Comparison of ENCODE assay signal across 21 cellular contexts in genomic region chr1:165356876-165357275, GRCh38. TPM values are rescaled to one million over a fixed set of nuclear protein-coding genes. Genes with fewer than 3 reads are reported as not detected.
A peak's percentile ranks its signal among the peaks of the same experiment; 100 is the strongest.
DNase-seq lines count a peak whose midpoint lies in the region; TF ChIP-seq lines count a peak whose summit lies in the region.
"Had no signal": no experiment of that assay in that cellular context is flagged by ENCODE, and none has a peak within 500 bp of the region (broad histone marks: within the 10 kb centered on the region; RNA-seq: fewer than 3 reads in every experiment).

No MANE protein-coding gene starts in this region.

- peak overlapping the region; percentile 42 to 70 (median 53) for H3K4me3 ChIP-seq in breast epithelium
- H3K4me3 ChIP-seq: SJCRH30 had no signal

- no peaks in the 10 kb centered on the region for H3K36me3 Mint-ChIP-seq in MCF 10A (ENCODE audit: insufficient read depth, unreplicated experiment)
- no peaks in the 10 kb centered on the region for H3K36me3 Mint-ChIP-seq in glutamatergic neuron (ENCODE audit: unreplicated experiment)
- H3K36me3 Mint-ChIP-seq in neural crest cell (ENCODE audit: low read depth) = no peaks in the 10 kb centered on the region
- H3K36me3 Mint-ChIP-seq in type B pancreatic cell = peaks cover 1% of the 10 kb centered on the region
- H3K36me3 Mint-ChIP-seq: activated naive CD4-positive, alpha-beta T cell treated with anti-CD3 and anti-CD28 coated beads, Interleukin-2, amount 10 ng/mL, durations not matched to agents 7 days and 5 days; IgD-negative memory B cell; naive thymus-derived CD8-positive, alpha-beta T cell had no signal

- POLR2A ChIA-PET in MCF 10A (lab: Yijun Ruan, JAX) = interaction anchor here (0.5 kb wide), 1 partner anchor 215 kb away, joined by 3 read pairs; no protein-coding TSS in a partner anchor

- H3K9me3 Mint-ChIP-seq in MCF 10A (ENCODE audit: unreplicated experiment) (no peaks in the 10 kb centered on the region), glutamatergic neuron (ENCODE audit: unreplicated experiment) (peaks cover 8% of the 10 kb centered on the region), neural crest cell (no peaks in the 10 kb centered on the region), type B pancreatic cell (no peaks in the 10 kb centered on the region)
- H3K9me3 Mint-ChIP-seq: activated naive CD4-positive, alpha-beta T cell treated with anti-CD3 and anti-CD28 coated beads, Interleukin-2, amount 10 ng/mL, durations not matched to agents 7 days and 5 days; IgD-negative memory B cell; naive thymus-derived CD8-positive, alpha-beta T cell had no signal

- DNase-seq in breast epithelium (ENCODE audit: low spot score in 2 of 2) (no peak), MCF 10A (ENCODE audit: unreplicated experiment) (no peak), glutamatergic neuron (peak; percentile 30), neural crest cell (ENCODE audit: low read depth, low spot score) (no peak), type B pancreatic cell (ENCODE audit: extremely low spot score, unreplicated experiment) (no peak), AML-193 (lab: John Stamatoyannopoulos, UW) (no peak), SW 1271 (lab: John Stamatoyannopoulos, UW) (no peak)
- no peak for DNase-seq in stimulated activated CD4-positive, alpha-beta T cell treated with anti-CD3 and anti-CD28 coated beads, Interleukin-4, amount 100 ng/mL, for 1 hour
- DNase-seq: 8988T; activated CD4-positive, alpha-beta T cell treated with anti-CD3 and anti-CD28 coated beads for 48 hours; activated naive CD4-positive, alpha-beta T cell treated with anti-CD3 and anti-CD28 coated beads, Interleukin-2, amount 10 ng/mL, durations not matched to agents 7 days and 5 days; DMS79 treated with DMSO at 0.1 percent for 48 hours; effector CD8-positive, alpha-beta T cell; naive thymus-derived CD8-positive, alpha-beta T cell; NCI-H2081; SJCRH30; stimulated activated CD4-positive, alpha-beta T cell treated with anti-CD3 and anti-CD28 coated beads, Interleukin-2, amount 100 ng/mL, for 24 hours; T1000; transverse colon had no signal

- CTCF ChIA-PET in MCF 10A (lab: Yijun Ruan, JAX) = interaction anchor here (0.9 to 24.8 kb wide), 2 partner anchors 10 to 99 kb away, joined by 4 to 340 read pairs; no protein-coding TSS in a partner anchor

- TF ChIP-seq CTCF in breast epithelium (IDR thresholded peaks at IDR 0.05) (no peak), MCF 10A (IDR thresholded peaks at IDR 0.05; ENCODE audit: unreplicated experiment) (no peak), glutamatergic neuron (IDR thresholded peaks at IDR 0.05; ENCODE audit: partially characterized antibody, unreplicated experiment) (no peak), neural crest cell (conservative IDR thresholded peaks at IDR 0.05) (no peak), type B pancreatic cell (conservative IDR thresholded peaks at IDR 0.05) (no peak)

- H3K27ac Mint-ChIP-seq in MCF 10A (ENCODE audit: low read depth, unreplicated experiment) (no peak overlapping the region), glutamatergic neuron (ENCODE audit: unreplicated experiment) (no peak overlapping the region), neural crest cell (ENCODE audit: unreplicated experiment) (no peak overlapping the region), type B pancreatic cell (no peak overlapping the region)
- H3K27ac Mint-ChIP-seq: activated naive CD4-positive, alpha-beta T cell treated with anti-CD3 and anti-CD28 coated beads, Interleukin-2, amount 10 ng/mL, durations not matched to agents 7 days and 5 days; IgD-negative memory B cell; naive thymus-derived CD8-positive, alpha-beta T cell had no signal

- no TSS peak for BruUV-seq in MCF 10A (replicated peaks; lab: Mats Ljungman, UMichigan)

- H3K4me1 Mint-ChIP-seq in MCF 10A (ENCODE audit: insufficient read depth, unreplicated experiment) = peaks cover 5% of the 10 kb centered on the region
- peaks cover 20% of the 10 kb centered on the region for H3K4me1 Mint-ChIP-seq in glutamatergic neuron (ENCODE audit: low read depth, unreplicated experiment)
- H3K4me1 Mint-ChIP-seq in neural crest cell = peaks cover 25% of the 10 kb centered on the region
- peaks cover 27% of the 10 kb centered on the region for H3K4me1 Mint-ChIP-seq in type B pancreatic cell (ENCODE audit: unreplicated experiment)

- intact Hi-C loops in breast epithelium (cut with DNase I; ENCODE audit: low total_unique reads) (no loop called here), MCF 10A (cut with micrococcal nuclease) (no loop called here)

- no peaks in the 10 kb centered on the region for H3K36me3 ChIP-seq in breast epithelium
- H3K36me3 ChIP-seq: SJCRH30, transverse colon had no signal

- H3K4me1 ChIP-seq in breast epithelium = peaks cover 0 to 5% of the 10 kb centered on the region in 2 donors
- H3K4me1 ChIP-seq: SJCRH30 had no signal

- peaks cover 33% of the 10 kb centered on the region for H3K27me3 Mint-ChIP-seq in MCF 10A (ENCODE audit: insufficient read depth, unreplicated experiment)
- H3K27me3 Mint-ChIP-seq in glutamatergic neuron (ENCODE audit: unreplicated experiment) = peaks cover 24% of the 10 kb centered on the region
- peaks cover 97% of the 10 kb centered on the region for H3K27me3 Mint-ChIP-seq in neural crest cell (ENCODE audit: low read depth)
- peaks cover 93% of the 10 kb centered on the region for H3K27me3 Mint-ChIP-seq in type B pancreatic cell

- no peak for TF ChIP-seq POLR2A in breast epithelium (IDR thresholded peaks at IDR 0.05)

- no peaks in the 10 kb centered on the region for H3K9me3 ChIP-seq in breast epithelium
- H3K9me3 ChIP-seq: SJCRH30, transverse colon had no signal

- H3K4me3 Mint-ChIP-seq in MCF 10A (ENCODE audit: unreplicated experiment) = no peak overlapping the region
- H3K4me3 Mint-ChIP-seq in glutamatergic neuron (ENCODE audit: unreplicated experiment) = peak overlapping the region; percentile 80
- H3K4me3 Mint-ChIP-seq in neural crest cell = peak overlapping the region; percentile 64
- H3K4me3 Mint-ChIP-seq in type B pancreatic cell = peak overlapping the region; percentile 80
- H3K4me3 Mint-ChIP-seq: activated naive CD4-positive, alpha-beta T cell treated with anti-CD3 and anti-CD28 coated beads, Interleukin-2, amount 10 ng/mL, durations not matched to agents 7 days and 5 days had no signal

- no peak overlapping the region for H3K27ac ChIP-seq in breast epithelium
- H3K27ac ChIP-seq: SJCRH30, transverse colon had no signal

- peaks cover 6 to 55% of the 10 kb centered on the region in 2 donors for H3K27me3 ChIP-seq in breast epithelium
- H3K27me3 ChIP-seq: SJCRH30 had no signal

RNA-seq across cellular contexts. Expression of gene LMX1A, which starts 0.4 kb away (rescaled TPM):
- total RNA-seq in breast epithelium = 1 to 10 TPM in 1 of 3 donors, not detected in 2; 1.3 TPM
- total RNA-seq in MCF 10A (2022) = not detected in 2 replicates
- total RNA-seq in glutamatergic neuron (ENCODE audit: unreplicated experiment) = not detected
- total RNA-seq in neural crest cell = not detected in 2 replicates
- total RNA-seq in type B pancreatic cell (ENCODE audit: low replicate concordance) = 13.5 and 34.4 TPM in 2 replicates
- total RNA-seq: lung; naive thymus-derived CD8-positive, alpha-beta T cell; SJCRH30 had no signal
